Comparison of ENCODE assay signal across 21 cellular contexts in the genomic region with DNA sequence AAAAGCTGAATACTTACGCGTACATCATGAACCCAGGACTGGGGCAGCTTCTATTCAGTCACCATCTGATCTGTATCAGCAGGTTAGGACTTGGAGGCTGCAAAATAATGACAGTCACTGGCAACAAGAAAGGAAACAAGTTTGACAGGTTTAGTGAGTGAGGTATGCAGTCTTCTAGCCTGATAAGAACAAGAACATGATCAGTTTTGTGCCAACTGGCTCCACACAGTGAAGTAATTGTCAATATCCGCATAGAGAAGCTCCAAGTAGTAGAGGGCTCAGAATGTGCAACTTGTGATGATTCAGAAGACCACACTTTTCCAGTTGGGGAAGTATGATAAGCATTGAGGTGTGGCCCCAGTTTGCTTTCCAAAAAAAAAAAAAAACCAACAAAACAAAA. TPM values are rescaled to one million over a fixed set of nuclear protein-coding genes. Genes with fewer than 3 reads are reported as not detected.
DNase-seq lines count a peak whose midpoint lies in the region; ATAC-seq and TF ChIP-seq lines count a peak whose summit lies in the region.
"Had no signal": no experiment of that assay in that cellular context is flagged by ENCODE, and none has a peak within 500 bp of the region (broad histone marks: within the 10 kb centered on the region; RNA-seq: fewer than 3 reads in every experiment).

A gene (minus strand): TSS at position 77 of the 400 bp plus-strand sequence. CDS start 49 bp downstream, at position 28.

- H3K9me3 ChIP-seq in body of pancreas, result no peaks in the 10 kb centered on the region
- no peaks in the 10 kb centered on the region for H3K9me3 ChIP-seq in lower lobe of right lung
- H3K9me3 ChIP-seq: ascending aorta, gastroesophageal sphincter, MG63 had no signal

- H3K4me3 ChIP-seq in body of pancreas (no peak within 1 kb of the TSS), lower lobe of right lung (no peak within 1 kb of the TSS)
- H3K4me3 ChIP-seq: ascending aorta, gastroesophageal sphincter, MG63 had no signal

- H3K4me1 Mint-ChIP-seq in Calu3 (ENCODE audit: low read depth, unreplicated experiment), result peaks cover 11% of the 10 kb centered on the region
- H3K4me1 Mint-ChIP-seq: CD4-positive, alpha-beta memory T cell; memory B cell; nephron progenitor cell had no signal

- H3K9me3 Mint-ChIP-seq in Calu3 (ENCODE audit: low read depth, unreplicated experiment), result peaks cover 2% of the 10 kb centered on the region
- H3K9me3 Mint-ChIP-seq: nephron progenitor cell had no signal

- no peak within 1 kb of the TSS for H3K4me3 Mint-ChIP-seq in Calu3 (ENCODE audit: low read depth, unreplicated experiment)
- H3K4me3 Mint-ChIP-seq: CD4-positive, alpha-beta memory T cell; memory B cell; nephron progenitor cell; stimulated activated naive CD8-positive, alpha-beta T cell treated with anti-CD3 and anti-CD28 coated beads, Interleukin-15, Interleukin-2, amounts not matched to agents 100 ng/mL and 50 ng/mL, for 24 hours had no signal

- 41 to 49% methylated on average over 3 of the region's 3 CpGs for WGBS in body of pancreas, 2 donors

- no peak for TF ChIP-seq POLR2A in body of pancreas (IDR thresholded peaks at IDR 0.05)

- no peaks in the 10 kb centered on the region for H3K27me3 Mint-ChIP-seq in Calu3 (ENCODE audit: unreplicated experiment)
- H3K27me3 Mint-ChIP-seq: memory B cell; stimulated activated naive CD8-positive, alpha-beta T cell treated with anti-CD3 and anti-CD28 coated beads, Interleukin-15, Interleukin-2, amounts not matched to agents 100 ng/mL and 50 ng/mL, for 24 hours had no signal

- no peaks in the 10 kb centered on the region for H3K36me3 ChIP-seq in body of pancreas (replicated peaks in 1 of 2; ENCODE audit: insufficient read depth in 1 of 2, low read depth in 2 of 2)
- no peaks in the 10 kb centered on the region for H3K36me3 ChIP-seq in lower lobe of right lung
- H3K36me3 ChIP-seq: ascending aorta, gastroesophageal sphincter, MG63 had no signal

- H3K4me1 ChIP-seq in body of pancreas (no peaks in the 10 kb centered on the region), lower lobe of right lung (no peaks in the 10 kb centered on the region)
- H3K4me1 ChIP-seq: ascending aorta, gastroesophageal sphincter had no signal

- peak; percentile 45 for DNase-seq in Calu3
- peak; percentile 7 for DNase-seq in NCI-H1048 (lab: John Stamatoyannopoulos, UW)
- DNase-seq in body of pancreas, result no peak
- DNase-seq in lower lobe of right lung, result no peak
- no peak for DNase-seq in A172 (ENCODE audit: low spot score)
- DNase-seq in NCI-H2171 (lab: John Stamatoyannopoulos, UW), result no peak
- DNase-seq in activated effector memory CD4-positive, alpha-beta T cell treated with anti-CD3 and anti-CD28 coated beads, Interleukin-2, amount 50 U/mL, for 16 hours, result no peak
- DNase-seq: activated naive CD4-positive, alpha-beta T cell treated with Interleukin-2 at 50 U/mL for 16 hours; CD4-positive, alpha-beta memory T cell; H7; MG63; nephron progenitor cell; NK-92 treated with Interleukin-12 subunit alpha and Interleukin-12 subunit beta, amount 100 ng/mL, for 24 hours; SHP77 treated with DMSO at 0.1 percent for 48 hours; T-helper 2 cell had no signal

- no peaks in the 10 kb centered on the region for H3K27me3 ChIP-seq in body of pancreas
- no peaks in the 10 kb centered on the region for H3K27me3 ChIP-seq in lower lobe of right lung (ENCODE audit: low read depth)
- H3K27me3 ChIP-seq: ascending aorta, gastroesophageal sphincter, MG63 had no signal

- TF ChIP-seq CTCF in Calu3 (IDR thresholded peaks at IDR 0.05; ENCODE audit: unreplicated experiment) (no peak), body of pancreas (IDR thresholded peaks at IDR 0.05) (no peak), lower lobe of right lung (IDR thresholded peaks at IDR 0.05) (no peak)

- H3K27ac Mint-ChIP-seq in Calu3 (ENCODE audit: unreplicated experiment), result peak within 1 kb of the TSS; percentile 93
- H3K27ac Mint-ChIP-seq: CD4-positive, alpha-beta memory T cell; memory B cell; nephron progenitor cell; stimulated activated naive CD8-positive, alpha-beta T cell treated with anti-CD3 and anti-CD28 coated beads, Interleukin-15, Interleukin-2, amounts not matched to agents 100 ng/mL and 50 ng/mL, for 24 hours had no signal

- peak; percentile 21 for ATAC-seq in body of pancreas
- peak; percentile 29 to 51 for ATAC-seq in lower lobe of right lung
- ATAC-seq in HG03280 (IDR thresholded peaks at IDR 0.05; ENCODE audit: unreplicated experiment), result no peak
- ATAC-seq: gastroesophageal sphincter had no signal

- CTCF ChIA-PET in Calu3 (lab: Charles Lee), result interaction anchor here (1.0 kb wide), 1 partner anchor 155 kb away, joined by 4 read pairs; no protein-coding TSS in a partner anchor

- no peak within 1 kb of the TSS for H3K27ac ChIP-seq in body of pancreas
- no peak within 1 kb of the TSS for H3K27ac ChIP-seq in lower lobe of right lung
- H3K27ac ChIP-seq: ascending aorta, gastroesophageal sphincter had no signal

- peaks cover 6% of the 10 kb centered on the region for H3K36me3 Mint-ChIP-seq in Calu3 (ENCODE audit: insufficient read depth, unreplicated experiment)
- H3K36me3 Mint-ChIP-seq: CD4-positive, alpha-beta memory T cell; memory B cell had no signal

- intact Hi-C loops in Calu3 (cut with micrococcal nuclease; ENCODE audit: unreplicated experiment) (no loop called here), body of pancreas (cut with DNase I) (no loop called here), lower lobe of right lung (cut with DNase I) (no loop called here)

- BruUV-seq in Calu3 (replicated peaks; lab: Mats Ljungman, UMichigan), result no TSS peak

RNA-seq across cellular contexts. Expression of the gene that starts here (rescaled TPM):
- total RNA-seq in Calu3 (2022), result not detected in 2 replicates
- total RNA-seq in body of pancreas, result not detected
- not detected for total RNA-seq in lower lobe of right lung
- total RNA-seq in A172 (2014; rRNA removed; shearing (Covaris generic)), result not detected in 2 replicates
- total RNA-seq: ascending aorta; CD4-positive, alpha-beta memory T cell; H7; pulmonary artery endothelial cell had no signal

Comparison
In these comparisons a context has a peak if more than half of its experiments do, and no peak if none do; other contexts are left out.
1. Peak in DNase-seq in Calu3; RNA of the gene not detected or under 1 TPM.
2. Peak in ATAC-seq in body of pancreas; RNA of the gene not detected or under 1 TPM.
3. Peak in ATAC-seq in lower lobe of right lung; RNA of the gene not detected or under 1 TPM.